Comparison of ENCODE assay signal across 8 cellular contexts in the genomic region with DNA sequence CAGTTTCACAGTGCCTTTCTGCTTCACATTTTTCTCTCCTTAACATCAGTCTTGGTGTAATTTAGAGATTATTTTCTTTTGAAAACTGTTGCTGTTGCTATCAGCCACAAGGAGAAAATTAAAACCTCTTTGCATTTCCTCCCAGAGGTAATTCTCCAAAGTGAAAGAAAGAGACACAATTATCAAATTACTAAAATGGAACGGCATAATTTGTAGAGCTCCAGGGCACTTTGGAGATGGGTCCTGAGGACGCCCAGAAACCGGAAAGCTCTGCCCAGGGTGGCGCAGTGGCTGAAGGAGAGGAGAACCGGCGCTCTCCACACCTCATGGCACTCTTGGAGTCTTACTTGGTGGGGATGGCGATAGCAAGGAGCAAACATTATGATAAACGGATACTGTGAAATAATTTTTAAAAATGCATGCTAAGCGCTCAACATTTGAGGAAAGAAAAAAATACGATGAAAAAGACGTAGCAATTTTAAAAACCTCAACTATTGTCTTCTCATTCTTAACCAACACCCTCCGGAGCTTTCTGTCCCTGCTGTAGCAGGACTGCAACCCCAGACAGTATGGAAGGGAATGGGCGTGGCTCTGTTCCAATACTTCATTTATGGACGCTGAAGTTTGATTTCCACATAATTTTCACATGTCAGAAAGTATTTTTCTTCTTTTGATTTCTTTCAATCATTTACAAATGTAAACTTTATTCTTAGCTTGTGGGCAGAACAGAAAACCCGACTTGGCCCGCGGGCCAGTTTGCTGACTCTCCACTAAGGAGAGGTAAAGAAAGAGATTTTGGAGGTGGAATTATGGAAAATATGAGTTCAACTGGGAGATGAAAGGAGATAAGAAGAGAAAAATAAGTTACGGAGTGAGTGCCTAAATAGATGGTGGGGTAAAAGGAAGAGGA. TPM values are rescaled to one million over a fixed set of nuclear protein-coding genes. Genes with fewer than 3 reads are reported as not detected.
A peak's percentile ranks its signal among the peaks of the same experiment; 100 is the strongest.
DNase-seq lines count a peak whose midpoint lies in the region; ATAC-seq, FAIRE-seq and TF ChIP-seq lines count a peak whose summit lies in the region.

No MANE protein-coding gene starts in this region.

- H3K4me2 ChIP-seq in PC-3 (ENCODE audit: low read length) = peak overlapping the region; percentile 91

- POLR2A ChIA-PET in PC-3 (lab: Charles Lee; ENCODE audit: unreplicated experiment) = interaction anchor here (0.5 to 0.7 kb wide), 5 partner anchors 17 to 94 kb away, joined by 4 to 7 read pairs (median 5); no protein-coding TSS in a partner anchor

- peaks cover 24% of the 10 kb centered on the region for H4K20me1 ChIP-seq in PC-3 (ENCODE audit: low read length)

- FAIRE-seq in bronchial epithelial cell (lab: Jason Lieb, UNC) = no peak

- H3K9me2 ChIP-seq in PC-3 (replicated peaks; ENCODE audit: low read length) = no peaks in the 10 kb centered on the region

- 14% methylated on average over 18 of the region's 18 CpGs for WGBS in upper lobe of left lung, 2 donors

- H3K9me3 ChIP-seq in PC-3 (ENCODE audit: low read length) (no peaks in the 10 kb centered on the region), lower lobe of right lung (no peaks in the 10 kb centered on the region), upper lobe of left lung (no peaks in the 10 kb centered on the region)

- no peak for TF ChIP-seq POLR2A in upper lobe of left lung (IDR thresholded peaks at IDR 0.05)

- ATAC-seq in PC-3 (peak; percentile 20), lower lobe of right lung (peak; percentile 24 to 54), upper lobe of left lung (ENCODE audit: low FRiP score in 2 of 2) (peak in 1 of 2 donors; percentile 64), HG02973 (IDR thresholded peaks at IDR 0.05; ENCODE audit: unreplicated experiment) (no peak), HG03039 (IDR thresholded peaks at IDR 0.05; ENCODE audit: unreplicated experiment) (no peak)

- peaks cover 43% of the 10 kb centered on the region for H3K79me2 ChIP-seq in PC-3 (ENCODE audit: low read length)

- H3K36me3 ChIP-seq in PC-3 (ENCODE audit: low read depth, low read length) (peaks cover 33% of the 10 kb centered on the region), bronchial epithelial cell (ENCODE audit: control insufficient read depth, insufficient read depth, low read length) (peaks cover 26% of the 10 kb centered on the region), lower lobe of right lung (peaks cover 33% of the 10 kb centered on the region), upper lobe of left lung (peaks cover 23 to 34% (median 24%) of the 10 kb centered on the region in 4 donors)

- peak overlapping the region; percentile 77 for H3K4me3 ChIP-seq in PC-3 (ENCODE audit: low read length)
- peak overlapping the region; percentile 84 for H3K4me3 ChIP-seq in bronchial epithelial cell (ENCODE audit: low read depth, low read length)
- peak overlapping the region; percentile 88 for H3K4me3 ChIP-seq in lower lobe of right lung
- H3K4me3 ChIP-seq in upper lobe of left lung = peak overlapping the region; percentile 59 to 87 (median 72)

- TF ChIP-seq CTCF in PC-3 (conservative IDR thresholded peaks at IDR 0.05; ENCODE audit: low read depth, low read length) = no peak
- TF ChIP-seq CTCF in bronchial epithelial cell (IDR thresholded peaks at IDR 0.05; ENCODE audit: insufficient read depth, low read length, severe bottlenecking) = no peak
- no peak for TF ChIP-seq CTCF in lower lobe of right lung (IDR thresholded peaks at IDR 0.05)
- no peak for TF ChIP-seq CTCF in upper lobe of left lung (IDR thresholded peaks at IDR 0.05)

- no peak for TF ChIP-seq EP300 in upper lobe of left lung (IDR thresholded peaks at IDR 0.05)

- no peaks in the 10 kb centered on the region for H3K27me3 ChIP-seq in PC-3 (ENCODE audit: low read length)
- no peaks in the 10 kb centered on the region for H3K27me3 ChIP-seq in bronchial epithelial cell (ENCODE audit: control insufficient read depth, insufficient read depth, low read length)
- H3K27me3 ChIP-seq in lower lobe of right lung (ENCODE audit: low read depth) = no peaks in the 10 kb centered on the region
- no peaks in the 10 kb centered on the region for H3K27me3 ChIP-seq in upper lobe of left lung

- peak overlapping the region; percentile 72; the same call in 1 of the 2 replicates for H2AFZ ChIP-seq in PC-3 (ENCODE audit: low read length)

- H3K4me1 ChIP-seq in PC-3 (ENCODE audit: insufficient read depth, low read length) (peaks cover 33% of the 10 kb centered on the region), lower lobe of right lung (peaks cover 67% of the 10 kb centered on the region), upper lobe of left lung (peaks cover 21 to 49% (median 44%) of the 10 kb centered on the region in 4 donors)

- intact Hi-C loops in PC-3 (cut with micrococcal nuclease) (loop anchor here (2.0 kb wide), 1 partner anchor 67 kb away; no protein-coding TSS in a partner anchor), lower lobe of right lung (cut with DNase I) (no loop called here)

- CTCF ChIA-PET in PC-3 (lab: Charles Lee) = interaction anchor here (0.6 to 1.7 kb wide), 2 partner anchors 34 to 422 kb away, joined by 3 to 6 read pairs; no protein-coding TSS in a partner anchor

- H3K27ac ChIP-seq in PC-3 (ENCODE audit: low read length) (peak overlapping the region; percentile 90), lower lobe of right lung (peak overlapping the region; percentile 93), upper lobe of left lung (peak overlapping the region; percentile 89 to 98 (median 95))

- H3K9ac ChIP-seq in PC-3 (ENCODE audit: low read length) = peak overlapping the region; percentile 97

- DNase-seq in SHP77 treated with DMSO at 0.1 percent for 48 hours (lab: John Stamatoyannopoulos, UW) = peak; percentile 26
- no peak for DNase-seq in SHP77 (lab: John Stamatoyannopoulos, UW)
- DNase-seq in PC-3 = peak; percentile 60
- DNase-seq in bronchial epithelial cell (ENCODE audit: low read depth) = no peak
- DNase-seq in lower lobe of right lung = no peak
- no peak for DNase-seq in upper lobe of left lung

- peaks cover 6% of the 10 kb centered on the region for H3F3A ChIP-seq in PC-3 (ENCODE audit: low read length, unreplicated experiment)

- TSS peak; percentile 89 for BruUV-seq in PC-3 (replicated peaks; lab: Mats Ljungman, UMichigan)

RNA-seq across cellular contexts. Expression of gene S100A11, which starts 1.1 kb away (rescaled TPM):
- total RNA-seq in PC-3 (2014; rRNA removed) = 443 and 541 TPM in 2 replicates
- total RNA-seq in bronchial epithelial cell = 58.7 and 151 TPM in 2 replicates
- 737 TPM for total RNA-seq in lower lobe of right lung
- 100 to 1,000 TPM; 317 to 578 (median 488) TPM for total RNA-seq in upper lobe of left lung

RNA-seq across cellular contexts. Expression of gene S100A10, which starts 42.0 kb away (rescaled TPM):
- total RNA-seq in PC-3 (2014; rRNA removed) (349 and 400 TPM in 2 replicates), bronchial epithelial cell (120 and 212 TPM in 2 replicates), lower lobe of right lung (602 TPM), upper lobe of left lung (100 to 1,000 TPM in 5 of 6 donors, 10 to 100 TPM in 1; 79.6 to 785 (median 432) TPM)

RNA-seq across cellular contexts. Expression of gene TCHHL1, which starts 53.2 kb away (rescaled TPM):
- total RNA-seq in PC-3 (2014; rRNA removed) (not detected in 2 replicates), bronchial epithelial cell (not detected in 2 replicates), lower lobe of right lung (not detected), upper lobe of left lung (not detected)

Comparison
In these comparisons a context has a peak if more than half of its experiments do, and no peak if none do; other contexts are left out.
1. DNase-seq: peak in SHP77 treated with DMSO at 0.1 percent for 48 hours (single experiment) and PC-3 (single experiment); none in SHP77 (0 of 2), bronchial epithelial cell (single experiment), lower lobe of right lung (single experiment) and upper lobe of left lung (0 of 2).
2. ATAC-seq: peak in PC-3 (single experiment) and lower lobe of right lung (2 of 2); none in HG02973 (single experiment) and HG03039 (single experiment).
3. Peak in every context shown above with its lines, with median percentiles within 50 percentile points of each other: H3K27ac ChIP-seq and H3K4me3 ChIP-seq.